In genomic region chr17:39196820-39197331, GRCh38 we compare ENCODE assay signal across 8 cellular contexts. TPM values are rescaled to one million over a fixed set of nuclear protein-coding genes. Genes with fewer than 3 reads are reported as not detected.
A peak's percentile ranks its signal among the peaks of the same experiment; 100 is the strongest.
DNase-seq lines count a peak whose midpoint lies in the region; ATAC-seq and TF ChIP-seq lines count a peak whose summit lies in the region.

No MANE protein-coding gene starts in this region.

- H3K9me3 ChIP-seq in endocrine pancreas (ENCODE audit: control insufficient read depth, low read length) (no peaks in the 10 kb centered on the region), neural cell (ENCODE audit: low read length) (no peaks in the 10 kb centered on the region)

- ATAC-seq in Right ventricle myocardium inferior, result no peak
- ATAC-seq in left ventricle myocardium superior, result no peak
- no peak for ATAC-seq in HG03457 (IDR thresholded peaks at IDR 0.05; ENCODE audit: unreplicated experiment)

- no peaks in the 10 kb centered on the region for H3K9me2 ChIP-seq in neural cell (ENCODE audit: insufficient read depth, low read length)

- peak overlapping the region; percentile 69 for H3K9ac ChIP-seq in endocrine pancreas (ENCODE audit: control insufficient read depth, insufficient read depth, low read length)
- peak overlapping the region; percentile 98 for H3K9ac ChIP-seq in neural cell (ENCODE audit: low read length)

- TF ChIP-seq CTCF in neural cell (IDR thresholded peaks at IDR 0.05; ENCODE audit: poor library complexity, severe bottlenecking), result no peak

- intact Hi-C loops in Right ventricle myocardium inferior (cut with DNase I) (no loop called here), left ventricle myocardium superior (cut with micrococcal nuclease) (no loop called here)

- no peak for TF ChIP-seq EP300 in neural cell (conservative IDR thresholded peaks at IDR 0.05; ENCODE audit: poor library complexity, severe bottlenecking)

- H3K36me3 ChIP-seq in endocrine pancreas (ENCODE audit: control insufficient read depth, insufficient read depth, low read length) (no peaks in the 10 kb centered on the region), neural cell (ENCODE audit: insufficient read depth, low read length) (no peaks in the 10 kb centered on the region)

- DNase-seq in Right ventricle myocardium inferior (ENCODE audit: missing footprints) (peak; percentile 56), left ventricle myocardium superior (no peak), RKO (ENCODE audit: low spot score) (peak; percentile 41), medulla oblongata (ENCODE audit: extremely low spot score) (no peak), SKM-1 treated with dmso at 0.1 percent for 144 hours (lab: John Stamatoyannopoulos, UW; ENCODE audit: unreplicated experiment) (no peak)

- H3K4me3 ChIP-seq in endocrine pancreas (ENCODE audit: control insufficient read depth, insufficient read depth, low read length), result no peak overlapping the region
- H3K4me3 ChIP-seq in neural cell (ENCODE audit: low read length), result peak overlapping the region; percentile 98

- H2AFZ ChIP-seq in neural cell (ENCODE audit: low read depth, low read length), result peak overlapping the region; percentile 76

- peaks cover 6% of the 10 kb centered on the region for H3K4me1 ChIP-seq in endocrine pancreas (ENCODE audit: control insufficient read depth, insufficient read depth, low read length)

- peak overlapping the region; percentile 97 for H3K27ac ChIP-seq in neural cell (ENCODE audit: low read length)

- H3K79me2 ChIP-seq in neural cell (replicated peaks; ENCODE audit: insufficient read depth, low read length), result peaks cover 44% of the 10 kb centered on the region

- no peak for TF ChIP-seq RAD21 in neural cell (conservative IDR thresholded peaks at IDR 0.05)

- H3F3A ChIP-seq in neural cell (ENCODE audit: insufficient read depth, low read length, poor library complexity, severe bottlenecking), result no peaks in the 10 kb centered on the region

- no peak overlapping the region for H3K4me2 ChIP-seq in neural cell (ENCODE audit: low read length)

- no peaks in the 10 kb centered on the region for H3K27me3 ChIP-seq in endocrine pancreas (ENCODE audit: control insufficient read depth, insufficient read depth, low read length)
- no peaks in the 10 kb centered on the region for H3K27me3 ChIP-seq in neural cell (ENCODE audit: insufficient read depth, low read depth, low read length)

- peaks cover 6% of the 10 kb centered on the region for H4K20me1 ChIP-seq in neural cell (ENCODE audit: insufficient read depth)

TF ChIP-seq in neural cell, 6 proteins besides CTCF, POLR2A, EP300 and RAD21:
- TF ChIP-seq EZH2 (IDR thresholded peaks at IDR 0.05; ENCODE audit: borderline replicate concordance, insufficient read depth, low read length, poor library complexity, severe bottlenecking), result no peak
- TF ChIP-seq POLR2AphosphoS5 (IDR thresholded peaks at IDR 0.05), result peak; percentile 7
- no peak for TF ChIP-seq TAF1 (IDR thresholded peaks at IDR 0.05; ENCODE audit: low read depth)
- peak; percentile 11 for TF ChIP-seq MXI1 (conservative IDR thresholded peaks at IDR 0.05; ENCODE audit: poor library complexity, severe bottlenecking)
- no peak for TF ChIP-seq SMC3 (conservative IDR thresholded peaks at IDR 0.05; ENCODE audit: poor library complexity)
TF ChIP-seq in neural cell: peak in this region for 2.

RNA-seq across cellular contexts. Expression of gene CACNB1, which starts 0.6 kb away (rescaled TPM):
- total RNA-seq in Right ventricle myocardium inferior, result 7.4 TPM
- 5.7 TPM for total RNA-seq in left ventricle myocardium superior
- polyA plus RNA-seq in neural cell, result 18.9 and 29.1 TPM in 2 replicates
- polyA minus RNA-seq in neural cell, result 41.4 and 44.1 TPM in 2 replicates

RNA-seq across cellular contexts. Expression of gene RPL19, which starts 3.2 kb away (rescaled TPM):
- 1,018 TPM for total RNA-seq in Right ventricle myocardium inferior
- 992 TPM for total RNA-seq in left ventricle myocardium superior
- 1,422 and 1,623 TPM in 2 replicates for polyA plus RNA-seq in neural cell
- polyA minus RNA-seq in neural cell, result 512 and 605 TPM in 2 replicates

RNA-seq across cellular contexts. Expression of gene STAC2, which starts 28.9 kb away (rescaled TPM):
- total RNA-seq in Right ventricle myocardium inferior, result 2.9 TPM
- 0.62 TPM for total RNA-seq in left ventricle myocardium superior
- polyA plus RNA-seq in neural cell, result not detected in 2 replicates
- not detected in 2 replicates for polyA minus RNA-seq in neural cell

RNA-seq across cellular contexts. Expression of gene ARL5C, which starts 30.9 kb away (rescaled TPM):
- total RNA-seq in Right ventricle myocardium inferior (not detected), left ventricle myocardium superior (not detected)
- not detected in 2 replicates for polyA plus RNA-seq in neural cell
- 0.23 TPM in 1 of 2 replicates, not detected in the other for polyA minus RNA-seq in neural cell

RNA-seq across cellular contexts. Expression of gene PLXDC1, which starts 45.4 kb away (rescaled TPM):
- total RNA-seq in Right ventricle myocardium inferior (19.3 TPM), left ventricle myocardium superior (15.8 TPM)
- 10.0 and 13.5 TPM in 2 replicates for polyA plus RNA-seq in neural cell
- 6.3 and 8.2 TPM in 2 replicates for polyA minus RNA-seq in neural cell

Comparison
In these comparisons a context has a peak if more than half of its experiments do, and no peak if none do; other contexts are left out.
1. DNase-seq: peak in Right ventricle myocardium inferior (single experiment) and RKO (single experiment); none in left ventricle myocardium superior (single experiment), medulla oblongata (single experiment) and SKM-1 treated with dmso at 0.1 percent for 144 hours (single experiment).